Comparison of ENCODE assay signal across 15 cellular contexts in genomic region chr22:19875531-19876313, GRCh38. TPM values are rescaled to one million over a fixed set of nuclear protein-coding genes. Genes with fewer than 3 reads are reported as not detected.
A peak's percentile ranks its signal among the peaks of the same experiment; 100 is the strongest.
DNase-seq lines count a peak whose midpoint lies in the region; ATAC-seq and TF ChIP-seq lines count a peak whose summit lies in the region.
"Had no signal": no experiment of that assay in that cellular context is flagged by ENCODE, and none has a peak within 500 bp of the region (broad histone marks: within the 10 kb centered on the region; RNA-seq: fewer than 3 reads in every experiment).

No MANE protein-coding gene starts in this region.

- H3K4me1 ChIP-seq in colonic mucosa, result peaks cover 9% of the 10 kb centered on the region

- DNase-seq in stimulated activated CD4-positive, alpha-beta T cell treated with anti-CD3 and anti-CD28 coated beads, Interleukin-4, amount 100 ng/mL, for 1 hour, result peak; percentile 1
- no peak for DNase-seq in stimulated activated CD4-positive, alpha-beta T cell treated with anti-CD3 and anti-CD28 coated beads, Interleukin-4, amount 100 ng/mL, for 4 hours
- DNase-seq in colonic mucosa (peak; percentile 22), nephron progenitor cell (peak; percentile 1), NCI-H82 treated with DMSO at 0.1 percent for 48 hours (lab: John Stamatoyannopoulos, UW; ENCODE audit: unreplicated experiment) (no peak)
- DNase-seq: activated gamma-delta T cell treated with Interleukin-2 at 50 U/mL for 16 hours, C1 segment of cervical spinal cord, NCI-H1048, NCI-H526 had no signal

- no peak overlapping the region for H3K27ac ChIP-seq in colonic mucosa
- H3K27ac ChIP-seq: neutrophil, SJSA1 had no signal

- H3K9me3 ChIP-seq in colonic mucosa, result no peaks in the 10 kb centered on the region
- H3K9me3 ChIP-seq: neutrophil, SJSA1 had no signal

- peaks cover 13% of the 10 kb centered on the region for H3K4me1 Mint-ChIP-seq in nephron progenitor cell
- H3K4me1 Mint-ChIP-seq: stimulated activated effector memory CD8-positive, alpha-beta T cell treated with anti-CD3 and anti-CD28 coated beads, Interleukin-12 subunit alpha, Interleukin-12 subunit beta, amount 100 ng/mL, for 72 hours had no signal

- no peaks in the 10 kb centered on the region for H3K36me3 Mint-ChIP-seq in nephron progenitor cell (ENCODE audit: low read depth)
- H3K36me3 Mint-ChIP-seq: stimulated activated effector memory CD8-positive, alpha-beta T cell treated with anti-CD3 and anti-CD28 coated beads, Interleukin-12 subunit alpha, Interleukin-12 subunit beta, amount 100 ng/mL, for 72 hours had no signal

- no peak overlapping the region for H3K4me3 ChIP-seq in colonic mucosa
- H3K4me3 ChIP-seq: SJSA1 had no signal

- intact Hi-C loops in colonic mucosa (cut with DNase I), result no loop called here

- H3K36me3 ChIP-seq in colonic mucosa, result no peaks in the 10 kb centered on the region

- H3K27me3 Mint-ChIP-seq in nephron progenitor cell (ENCODE audit: low read depth, poor library complexity), result no peaks in the 10 kb centered on the region

- ATAC-seq in HG03354 (IDR thresholded peaks at IDR 0.05; ENCODE audit: poor library complexity, severe bottlenecking, unreplicated experiment) (no peak), GM21576 (IDR thresholded peaks at IDR 0.05; ENCODE audit: unreplicated experiment) (no peak), HG02588 (IDR thresholded peaks at IDR 0.05; ENCODE audit: unreplicated experiment) (no peak)

- H3K9ac ChIP-seq in colonic mucosa (ENCODE audit: low read depth in 2 of 2, low read length in 2 of 2), result no peak overlapping the region

- H3K4me3 Mint-ChIP-seq in nephron progenitor cell, result no peak overlapping the region
- H3K4me3 Mint-ChIP-seq: stimulated activated effector memory CD8-positive, alpha-beta T cell treated with anti-CD3 and anti-CD28 coated beads, Interleukin-12 subunit alpha, Interleukin-12 subunit beta, amount 100 ng/mL, for 72 hours had no signal

- no peak for TF ChIP-seq CTCF in colonic mucosa (IDR thresholded peaks at IDR 0.05)
- TF ChIP-seq CTCF in nephron progenitor cell (IDR thresholded peaks at IDR 0.05), result no peak

- no peaks in the 10 kb centered on the region for H3K27me3 ChIP-seq in colonic mucosa
- H3K27me3 ChIP-seq: neutrophil, SJSA1 had no signal

- no peaks in the 10 kb centered on the region for H3K9me3 Mint-ChIP-seq in nephron progenitor cell
- H3K9me3 Mint-ChIP-seq: stimulated activated effector memory CD8-positive, alpha-beta T cell treated with anti-CD3 and anti-CD28 coated beads, Interleukin-12 subunit alpha, Interleukin-12 subunit beta, amount 100 ng/mL, for 72 hours had no signal

- H3K27ac Mint-ChIP-seq in nephron progenitor cell, result no peak overlapping the region
- H3K27ac Mint-ChIP-seq: stimulated activated effector memory CD8-positive, alpha-beta T cell treated with anti-CD3 and anti-CD28 coated beads, Interleukin-12 subunit alpha, Interleukin-12 subunit beta, amount 100 ng/mL, for 72 hours had no signal

RNA-seq across cellular contexts. Expression of gene GNB1L, which starts 21.0 kb away (rescaled TPM):
- total RNA-seq in colonic mucosa, result 10 to 100 TPM in 1 of 2 donors, 1 to 10 TPM in 1; 4.4 to 10.2 TPM

RNA-seq across cellular contexts. Expression of gene RTL10, which starts 21.0 kb away (rescaled TPM):
- total RNA-seq in colonic mucosa, result 10 to 100 TPM in 1 of 2 donors, 1 to 10 TPM in 1; 9.7 to 14.1 TPM

Comparison
In these comparisons a context has a peak if more than half of its experiments do, and no peak if none do; other contexts are left out.
1. DNase-seq: peak in stimulated activated CD4-positive, alpha-beta T cell treated with anti-CD3 and anti-CD28 coated beads, Interleukin-4, amount 100 ng/mL, for 1 hour (single experiment), colonic mucosa (single experiment) and nephron progenitor cell (single experiment); none in stimulated activated CD4-positive, alpha-beta T cell treated with anti-CD3 and anti-CD28 coated beads, Interleukin-4, amount 100 ng/mL, for 4 hours (0 of 2) and NCI-H82 treated with DMSO at 0.1 percent for 48 hours (single experiment).